ENCODE assay signal across 13 cellular contexts in the genomic region with DNA sequence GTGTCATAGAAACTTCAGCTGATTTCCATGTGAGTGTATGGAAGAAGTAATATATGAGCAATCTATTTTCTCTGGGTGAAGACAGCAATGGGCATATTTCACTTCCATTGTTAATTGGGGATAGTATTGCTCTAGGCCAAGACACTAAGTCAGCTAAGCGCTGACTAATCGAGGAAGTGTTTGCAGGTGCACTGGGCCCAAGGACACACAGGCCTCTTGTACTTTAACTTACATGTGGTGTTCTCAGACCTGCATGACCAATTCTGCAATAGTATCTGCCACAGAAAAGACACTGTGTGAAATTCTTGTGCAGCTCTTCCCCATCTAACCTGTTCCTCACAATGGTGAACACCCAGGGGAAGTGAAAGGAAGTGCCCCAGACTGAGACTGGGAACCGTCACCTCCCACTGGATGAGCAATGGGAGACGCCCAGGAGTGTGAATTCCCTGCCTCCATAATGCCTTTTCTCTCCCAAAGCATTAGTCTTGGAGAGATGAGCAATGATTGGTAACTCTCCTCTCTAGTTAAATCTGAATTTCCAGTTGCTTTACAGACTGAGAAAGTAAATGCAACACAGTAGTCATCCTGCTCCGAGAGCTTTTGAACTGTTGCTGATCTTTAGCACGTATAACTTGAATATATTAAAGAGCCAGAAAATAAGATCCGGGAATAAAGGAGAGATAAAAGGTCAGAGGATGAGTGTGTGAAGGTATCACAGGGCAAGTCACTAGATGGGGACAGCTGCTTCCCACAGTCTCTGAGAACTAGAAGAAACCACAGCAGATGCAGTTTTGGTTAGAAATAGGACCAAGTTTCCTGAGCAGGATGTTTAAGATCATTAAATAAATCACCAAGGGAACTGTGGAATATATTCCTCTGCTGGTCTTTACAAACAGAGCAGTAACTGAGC.
DNase-seq lines count a peak whose midpoint lies in the region; ATAC-seq, FAIRE-seq and TF ChIP-seq lines count a peak whose summit lies in the region.
"Had no signal": no experiment of that assay in that cellular context is flagged by ENCODE, and none has a peak within 500 bp of the region (broad histone marks: within the 10 kb centered on the region; RNA-seq: fewer than 3 reads in every experiment).

No MANE protein-coding gene starts in this region.

- no peaks in the 10 kb centered on the region for H3K36me3 Mint-ChIP-seq in activated CD8-positive, alpha-beta memory T cell treated with anti-CD3 and anti-CD28 coated beads, Interleukin-2, amount 10 ng/mL, durations not matched to agents 7 days and 5 days
- H3K36me3 Mint-ChIP-seq: CD8-positive, alpha-beta memory T cell; naive thymus-derived CD8-positive, alpha-beta T cell had no signal

- no peak for TF ChIP-seq CTCF in KMS-11 (conservative IDR thresholded peaks at IDR 0.05; ENCODE audit: low read depth, low read length)
- no peak for TF ChIP-seq CTCF in fibroblast of mammary gland (conservative IDR thresholded peaks at IDR 0.05; ENCODE audit: control insufficient read depth, insufficient read depth, low read depth, low read length)
- no peak for TF ChIP-seq CTCF in D721Med (IDR thresholded peaks at IDR 0.05; ENCODE audit: insufficient read depth, missing control alignments)

- peaks cover 3% of the 10 kb centered on the region for H3K27me3 Mint-ChIP-seq in activated CD8-positive, alpha-beta memory T cell treated with anti-CD3 and anti-CD28 coated beads, Interleukin-2, amount 10 ng/mL, durations not matched to agents 7 days and 5 days
- H3K27me3 Mint-ChIP-seq: CD8-positive, alpha-beta memory T cell; naive thymus-derived CD8-positive, alpha-beta T cell had no signal

- peaks cover 27% of the 10 kb centered on the region for H3K4me1 Mint-ChIP-seq in activated CD8-positive, alpha-beta memory T cell treated with anti-CD3 and anti-CD28 coated beads, Interleukin-2, amount 10 ng/mL, durations not matched to agents 7 days and 5 days

- FAIRE-seq in D721Med (lab: Jason Lieb, UNC): no peak

- peak overlapping the region; percentile 13; the same call in 1 of the 2 replicates for H3K27ac ChIP-seq in KMS-11

- no peaks in the 10 kb centered on the region for H3K9me3 Mint-ChIP-seq in activated CD8-positive, alpha-beta memory T cell treated with anti-CD3 and anti-CD28 coated beads, Interleukin-2, amount 10 ng/mL, durations not matched to agents 7 days and 5 days (ENCODE audit: low read depth)
- H3K9me3 Mint-ChIP-seq: CD8-positive, alpha-beta memory T cell; naive thymus-derived CD8-positive, alpha-beta T cell had no signal

- peak; percentile 73 for DNase-seq in Daoy (ENCODE audit: low read depth)
- peak; percentile 41 for DNase-seq in fibroblast of mammary gland (ENCODE audit: low read depth)
- no peak for DNase-seq in activated CD8-positive, alpha-beta memory T cell treated with anti-CD3 and anti-CD28 coated beads, Interleukin-2, amount 10 ng/mL, durations not matched to agents 7 days and 5 days
- DNase-seq in D721Med (ENCODE audit: insufficient read length, low spot score): no peak
- no peak for DNase-seq in SHP77 treated with DMSO at 0.1 percent for 48 hours (lab: John Stamatoyannopoulos, UW)
- DNase-seq: activated CD4-positive, alpha-beta T cell treated with anti-CD3 and anti-CD28 coated beads for 4 hours; CD8-positive, alpha-beta memory T cell; glutamatergic neuron; naive thymus-derived CD8-positive, alpha-beta T cell; NCI-H526 treated with DMSO at 0.1 percent for 48 hours had no signal

- ATAC-seq in GM21390 (IDR thresholded peaks at IDR 0.05; ENCODE audit: unreplicated experiment) (peak; percentile 58), HG02678 (IDR thresholded peaks at IDR 0.05; ENCODE audit: unreplicated experiment) (no peak)
- ATAC-seq in activated CD8-positive, alpha-beta memory T cell treated with anti-CD3 and anti-CD28 coated beads, Interleukin-2, amount 10 ng/mL, durations not matched to agents 7 days and 5 days: no peak
- ATAC-seq: naive thymus-derived CD8-positive, alpha-beta T cell had no signal

- no peak overlapping the region for H3K4me3 Mint-ChIP-seq in activated CD8-positive, alpha-beta memory T cell treated with anti-CD3 and anti-CD28 coated beads, Interleukin-2, amount 10 ng/mL, durations not matched to agents 7 days and 5 days
- H3K4me3 Mint-ChIP-seq: CD8-positive, alpha-beta memory T cell had no signal

- CTCF ChIA-PET in activated CD8-positive, alpha-beta memory T cell treated with anti-CD3 and anti-CD28 coated beads, Interleukin-2, amount 10 ng/mL, durations not matched to agents 7 days and 5 days (lab: Charles Lee): interaction anchor here (0.8 to 1.5 kb wide), 4 partner anchors 10 to 126 kb away, joined by 3 to 5 read pairs (median 4); no protein-coding TSS in a partner anchor

- H3K79me2 ChIP-seq in KMS-11 (ENCODE audit: insufficient read depth, low read depth): no peaks in the 10 kb centered on the region

- no peak overlapping the region for H3K4me3 ChIP-seq in KMS-11 (IDR thresholded peaks at IDR 0.05; ENCODE audit: insufficient read depth, low read depth, low read length)
- H3K4me3 ChIP-seq in fibroblast of mammary gland (ENCODE audit: control insufficient read depth, low read depth, low read length): no peak overlapping the region

- H3K27ac Mint-ChIP-seq in activated CD8-positive, alpha-beta memory T cell treated with anti-CD3 and anti-CD28 coated beads, Interleukin-2, amount 10 ng/mL, durations not matched to agents 7 days and 5 days: no peak overlapping the region
- H3K27ac Mint-ChIP-seq: CD8-positive, alpha-beta memory T cell had no signal

- peak overlapping the region; percentile 5; the same call in 1 of the 2 replicates for H3K4me2 ChIP-seq in KMS-11

- no peak overlapping the region for H3K9ac ChIP-seq in KMS-11

- H2AFZ ChIP-seq in KMS-11 (ENCODE audit: low read depth): no peak overlapping the region

- H3K27me3 ChIP-seq in KMS-11 (ENCODE audit: insufficient read depth, low read depth): no peaks in the 10 kb centered on the region

- peaks cover 26% of the 10 kb centered on the region for H3K4me1 ChIP-seq in KMS-11 (ENCODE audit: low read depth, poor library complexity, severe bottlenecking)

- no peaks in the 10 kb centered on the region for H4K20me1 ChIP-seq in KMS-11 (ENCODE audit: insufficient read depth)

- H3K36me3 ChIP-seq in KMS-11 (ENCODE audit: insufficient read depth): no peaks in the 10 kb centered on the region

Comparison
In these comparisons a context has a peak if more than half of its experiments do, and no peak if none do; other contexts are left out.
1. DNase-seq: peak in Daoy (single experiment) and fibroblast of mammary gland (single experiment); none in activated CD8-positive, alpha-beta memory T cell treated with anti-CD3 and anti-CD28 coated beads, Interleukin-2, amount 10 ng/mL, durations not matched to agents 7 days and 5 days (single experiment), D721Med (single experiment) and SHP77 treated with DMSO at 0.1 percent for 48 hours (single experiment).